9 cellular contexts compared by ENCODE assay signal in genomic region chr3:129983561-129983960, GRCh38. TPM values are rescaled to one million over a fixed set of nuclear protein-coding genes. Genes with fewer than 3 reads are reported as not detected.
"Had no signal": no experiment of that assay in that cellular context is flagged by ENCODE, and none has a peak within 500 bp of the region (broad histone marks: within the 10 kb centered on the region; RNA-seq: fewer than 3 reads in every experiment).

No MANE protein-coding gene starts in this region.

- DNase-seq: GOT3 had no signal

- H3K4me1 ChIP-seq: HAP-1 had no signal

- H2AFZ ChIP-seq: GM23248 had no signal

- H3K27ac Mint-ChIP-seq: HFFc6, IgD-negative memory B cell had no signal

- H3K36me3 Mint-ChIP-seq: IgD-negative memory B cell had no signal

- H3K36me3 ChIP-seq: HAP-1 had no signal

- H3K4me3 ChIP-seq: GM23248, HAP-1 had no signal

- H3K9me3 Mint-ChIP-seq: HFFc6, IgD-negative memory B cell had no signal

- H3K9ac ChIP-seq: GM23248 had no signal

- H3K27ac ChIP-seq: GM23248, HL-60 had no signal

- H3K4me3 Mint-ChIP-seq: HFFc6, IgD-negative memory B cell had no signal

- H3K4me1 Mint-ChIP-seq: IgD-negative memory B cell had no signal

- H3K9me3 ChIP-seq: HAP-1 had no signal

RNA-seq across cellular contexts. Expression of gene TRH, which starts 9.0 kb away (rescaled TPM):
- total RNA-seq: GM23248, H4, HepG2, HFFc6, HT1080 had no signal
- polyA plus RNA-seq: HepG2, IgD-negative memory B cell had no signal
